Comparison of ENCODE assay signal across 23 cellular contexts in the genomic region with DNA sequence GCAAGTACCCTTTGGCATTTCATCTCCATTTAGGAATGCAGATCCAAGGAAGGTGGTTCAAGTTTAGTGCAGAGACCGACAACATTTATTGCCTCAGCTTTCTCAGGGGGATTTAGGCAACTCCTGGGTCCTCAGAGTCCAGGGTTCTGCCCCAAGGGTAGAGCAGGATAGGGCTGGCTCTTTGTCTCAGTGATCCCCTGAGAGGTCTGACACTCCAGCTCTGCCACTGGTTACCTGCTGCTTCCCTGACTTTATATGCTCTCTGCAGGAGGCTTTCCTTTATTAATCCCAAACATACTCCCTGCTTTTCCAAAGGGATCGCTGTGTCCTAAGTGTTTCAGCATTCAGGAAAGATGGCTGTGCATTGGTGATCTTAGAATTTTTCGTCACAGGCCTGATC.
DNase-seq lines count a peak whose midpoint lies in the region; ATAC-seq and TF ChIP-seq lines count a peak whose summit lies in the region.
"Had no signal": no experiment of that assay in that cellular context is flagged by ENCODE, and none has a peak within 500 bp of the region (broad histone marks: within the 10 kb centered on the region; RNA-seq: fewer than 3 reads in every experiment).

No MANE protein-coding gene starts in this region.

- no peaks in the 10 kb centered on the region for H3K36me3 Mint-ChIP-seq in activated naive CD4-positive, alpha-beta T cell treated with anti-CD3 and anti-CD28 coated beads, Interleukin-2, amount 10 ng/mL, durations not matched to agents 7 days and 5 days
- H3K36me3 Mint-ChIP-seq: CD14-positive monocyte; CD4-positive, alpha-beta memory T cell; CD4-positive, CD25-positive, alpha-beta regulatory T cell; CD8-positive, alpha-beta memory T cell had no signal

- no peaks in the 10 kb centered on the region for H3K27me3 Mint-ChIP-seq in activated naive CD4-positive, alpha-beta T cell treated with anti-CD3 and anti-CD28 coated beads, Interleukin-2, amount 10 ng/mL, durations not matched to agents 7 days and 5 days
- H3K27me3 Mint-ChIP-seq: CD4-positive, CD25-positive, alpha-beta regulatory T cell had no signal

- no peak overlapping the region for H3K4me3 ChIP-seq in HEK293 (ENCODE audit: low read depth, low read length)
- H3K4me3 ChIP-seq: BLaER1, GM12878 had no signal

- no peak overlapping the region for H3K27ac Mint-ChIP-seq in activated naive CD4-positive, alpha-beta T cell treated with anti-CD3 and anti-CD28 coated beads, Interleukin-2, amount 10 ng/mL, durations not matched to agents 7 days and 5 days
- H3K27ac Mint-ChIP-seq: CD14-positive monocyte; CD4-positive, alpha-beta memory T cell; CD4-positive, CD25-positive, alpha-beta regulatory T cell; CD8-positive, alpha-beta memory T cell had no signal

- DNase-seq in NCI-H345 (lab: John Stamatoyannopoulos, UW), result peak; percentile 19
- no peak for DNase-seq in NCI-H345 treated with DMSO at 0.1 percent for 48 hours (lab: John Stamatoyannopoulos, UW; ENCODE audit: unreplicated experiment)
- no peak for DNase-seq in activated naive CD4-positive, alpha-beta T cell treated with anti-CD3 and anti-CD28 coated beads, Interleukin-2, amount 10 ng/mL, durations not matched to agents 7 days and 5 days
- DNase-seq: 8988T; ACHN; BE2C; C1 segment of cervical spinal cord; CD4-positive, alpha-beta memory T cell; CD4-positive, CD25-positive, alpha-beta regulatory T cell; CD8-positive, alpha-beta memory T cell; COR-L47; DMS 273 treated with DMSO at 0.1 percent for 48 hours; DMS153; DMS53; DMS79; DND-41; EL; GDM1 had no signal

- H3K4me1 ChIP-seq in HEK293 (ENCODE audit: control insufficient read depth, insufficient read depth, low read length), result no peaks in the 10 kb centered on the region
- H3K4me1 ChIP-seq: BE2C, BLaER1 had no signal

- no peaks in the 10 kb centered on the region for H3K9me3 Mint-ChIP-seq in activated naive CD4-positive, alpha-beta T cell treated with anti-CD3 and anti-CD28 coated beads, Interleukin-2, amount 10 ng/mL, durations not matched to agents 7 days and 5 days
- H3K9me3 Mint-ChIP-seq: CD4-positive, alpha-beta memory T cell; CD4-positive, CD25-positive, alpha-beta regulatory T cell had no signal

- TF ChIP-seq CTCF in HEK293 (tag by site-specific recombination; IDR thresholded peaks at IDR 0.05), result no peak

- H3K9me3 ChIP-seq in HEK293 (ENCODE audit: control insufficient read depth, insufficient read depth, low read depth, low read length), result no peaks in the 10 kb centered on the region
- H3K9me3 ChIP-seq: BE2C, BLaER1 had no signal

- H3K27ac ChIP-seq in HEK293 (ENCODE audit: extremely low read depth, low read depth, low read length), result no peak overlapping the region
- H3K27ac ChIP-seq: BLaER1 had no signal

- POLR2A ChIA-PET in HEK293 (lab: Yijun Ruan, JAX), result interaction anchor here (0.5 kb wide), 1 partner anchor 27 kb away, joined by 6 read pairs; no protein-coding TSS in a partner anchor

- H3K4me3 Mint-ChIP-seq in activated naive CD4-positive, alpha-beta T cell treated with anti-CD3 and anti-CD28 coated beads, Interleukin-2, amount 10 ng/mL, durations not matched to agents 7 days and 5 days, result no peak overlapping the region
- H3K4me3 Mint-ChIP-seq: CD14-positive monocyte; CD4-positive, alpha-beta memory T cell; CD4-positive, CD25-positive, alpha-beta regulatory T cell; CD8-positive, alpha-beta memory T cell had no signal

- H3K36me3 ChIP-seq in HEK293 (ENCODE audit: control insufficient read depth in 2 of 2, insufficient read depth in 1 of 2, low read length in 2 of 2), result no peaks in the 10 kb centered on the region
- H3K36me3 ChIP-seq: BE2C, BLaER1 had no signal

- ATAC-seq in HG03159 (IDR thresholded peaks at IDR 0.05; ENCODE audit: unreplicated experiment), result no peak
- ATAC-seq: GM12878 had no signal

- CTCF ChIA-PET in HEK293 (lab: Yijun Ruan, JAX), result no interaction called here
- CTCF ChIA-PET in activated naive CD4-positive, alpha-beta T cell treated with anti-CD3 and anti-CD28 coated beads, Interleukin-2, amount 10 ng/mL, durations not matched to agents 7 days and 5 days (lab: Charles Lee), result no interaction called here

- H3K4me1 Mint-ChIP-seq in activated naive CD4-positive, alpha-beta T cell treated with anti-CD3 and anti-CD28 coated beads, Interleukin-2, amount 10 ng/mL, durations not matched to agents 7 days and 5 days, result no peaks in the 10 kb centered on the region
- H3K4me1 Mint-ChIP-seq: CD14-positive monocyte; CD4-positive, alpha-beta memory T cell; CD4-positive, CD25-positive, alpha-beta regulatory T cell; CD8-positive, alpha-beta memory T cell had no signal

TF ChIP-seq in HEK293, 187 proteins besides CTCF, POLR2A, EP300 and RAD21:
- no peak for TF ChIP-seq ZNF473 (tag by site-specific recombination; IDR thresholded peaks at IDR 0.05)
- no peak for TF ChIP-seq WT1 (tag by site-specific recombination; IDR thresholded peaks at IDR 0.05)
- TF ChIP-seq ZIC2 (tag by site-specific recombination; IDR thresholded peaks at IDR 0.05), result peak; percentile 33
- no peak for TF ChIP-seq GLIS1 (tag by site-specific recombination; IDR thresholded peaks at IDR 0.05)
- TF ChIP-seq, protein P1, sequence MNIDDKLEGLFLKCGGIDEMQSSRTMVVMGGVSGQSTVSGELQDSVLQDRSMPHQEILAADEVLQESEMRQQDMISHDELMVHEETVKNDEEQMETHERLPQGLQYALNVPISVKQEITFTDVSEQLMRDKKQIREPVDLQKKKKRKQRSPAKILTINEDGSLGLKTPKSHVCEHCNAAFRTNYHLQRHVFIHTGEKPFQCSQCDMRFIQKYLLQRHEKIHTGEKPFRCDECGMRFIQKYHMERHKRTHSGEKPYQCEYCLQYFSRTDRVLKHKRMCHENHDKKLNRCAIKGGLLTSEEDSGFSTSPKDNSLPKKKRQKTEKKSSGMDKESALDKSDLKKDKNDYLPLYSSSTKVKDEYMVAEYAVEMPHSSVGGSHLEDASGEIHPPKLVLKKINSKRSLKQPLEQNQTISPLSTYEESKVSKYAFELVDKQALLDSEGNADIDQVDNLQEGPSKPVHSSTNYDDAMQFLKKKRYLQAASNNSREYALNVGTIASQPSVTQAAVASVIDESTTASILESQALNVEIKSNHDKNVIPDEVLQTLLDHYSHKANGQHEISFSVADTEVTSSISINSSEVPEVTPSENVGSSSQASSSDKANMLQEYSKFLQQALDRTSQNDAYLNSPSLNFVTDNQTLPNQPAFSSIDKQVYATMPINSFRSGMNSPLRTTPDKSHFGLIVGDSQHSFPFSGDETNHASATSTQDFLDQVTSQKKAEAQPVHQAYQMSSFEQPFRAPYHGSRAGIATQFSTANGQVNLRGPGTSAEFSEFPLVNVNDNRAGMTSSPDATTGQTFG (tag by site-specific recombination; IDR thresholded peaks at IDR 0.05; ENCODE audit: borderline replicate concordance), result no peak
